7 cellular contexts compared by ENCODE assay signal in the genomic region with DNA sequence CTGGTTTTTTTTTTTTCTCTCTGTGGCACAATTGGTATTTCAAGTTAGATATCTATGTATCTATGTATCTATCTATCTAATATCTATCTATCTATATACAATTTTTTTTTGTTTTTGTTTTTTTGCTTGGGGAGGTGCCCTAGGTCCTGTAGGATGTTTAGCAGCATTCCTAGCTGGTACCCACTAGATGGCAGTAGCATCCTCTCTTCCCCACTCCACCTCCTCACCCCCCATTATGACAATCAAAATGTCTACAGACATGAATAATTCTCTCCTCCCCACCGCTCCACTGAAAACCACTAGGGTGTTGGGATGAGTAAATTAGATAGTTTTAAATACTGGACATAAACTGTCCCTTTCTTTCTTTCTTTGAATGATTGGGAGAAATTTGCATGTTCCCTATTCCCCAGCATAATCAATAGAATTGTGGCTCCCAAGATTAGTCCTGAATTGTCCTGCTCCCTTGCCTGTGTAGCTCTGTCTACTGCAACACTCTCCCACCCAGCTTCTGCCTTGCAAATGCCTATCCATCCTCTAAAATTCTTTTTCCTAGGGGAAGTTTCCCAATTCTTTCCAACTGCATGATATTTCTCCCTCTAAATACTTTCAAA.
DNase-seq lines count a peak whose midpoint lies in the region; ATAC-seq and TF ChIP-seq lines count a peak whose summit lies in the region.

No MANE protein-coding gene starts in this region.

- no peak overlapping the region for H3K27ac ChIP-seq in lower lobe of right lung

- TF ChIP-seq CTCF in GM12872 (IDR thresholded peaks at IDR 0.05; ENCODE audit: insufficient read depth, low read depth, low read length): peak; percentile 69
- peak; percentile 82 for TF ChIP-seq CTCF in astrocyte of the spinal cord (IDR thresholded peaks at IDR 0.05; ENCODE audit: low read depth, low read length)
- peak; percentile 58 for TF ChIP-seq CTCF in lower lobe of right lung (IDR thresholded peaks at IDR 0.05)

- in situ Hi-C loops in astrocyte of the spinal cord (cut with HindIII; ENCODE audit: low sequenced_read_pairs): no loop called here

- no peaks in the 10 kb centered on the region for H3K4me1 ChIP-seq in lower lobe of right lung

- no peaks in the 10 kb centered on the region for H3K27me3 Mint-ChIP-seq in activated T-helper 17 cell treated with anti-CD3 and anti-CD28 coated beads, Interleukin-2, amount 50 U/mL, for 72 hours

- H3K4me1 Mint-ChIP-seq in activated T-helper 17 cell treated with anti-CD3 and anti-CD28 coated beads, Interleukin-2, amount 50 U/mL, for 72 hours: no peaks in the 10 kb centered on the region

- H3K9me3 Mint-ChIP-seq in activated T-helper 17 cell treated with anti-CD3 and anti-CD28 coated beads, Interleukin-2, amount 50 U/mL, for 72 hours: peaks cover 8% of the 10 kb centered on the region

- H3K27ac Mint-ChIP-seq in activated T-helper 17 cell treated with anti-CD3 and anti-CD28 coated beads, Interleukin-2, amount 50 U/mL, for 72 hours: no peak overlapping the region

- peak; percentile 17 for DNase-seq in MV-4-11 (lab: John Stamatoyannopoulos, UW)
- peak; percentile 58 for DNase-seq in astrocyte of the spinal cord (ENCODE audit: low read depth, low spot score)
- no peak for DNase-seq in lower lobe of right lung
- DNase-seq in sciatic nerve (ENCODE audit: low spot score): no peak

- no peaks in the 10 kb centered on the region for H3K27me3 ChIP-seq in lower lobe of right lung (ENCODE audit: low read depth)

- H3K4me3 Mint-ChIP-seq in activated T-helper 17 cell treated with anti-CD3 and anti-CD28 coated beads, Interleukin-2, amount 50 U/mL, for 72 hours: no peak overlapping the region

- H3K4me3 ChIP-seq in astrocyte of the spinal cord (ENCODE audit: low read depth, low read length): no peak overlapping the region
- no peak overlapping the region for H3K4me3 ChIP-seq in lower lobe of right lung

- intact Hi-C loops in lower lobe of right lung (cut with DNase I) (no loop called here), sciatic nerve (cut with DNase I) (loop anchor here (5.0 kb wide), 1 partner anchor 1740 kb away; no protein-coding TSS in a partner anchor)

- H3K36me3 ChIP-seq in lower lobe of right lung: no peaks in the 10 kb centered on the region

- peak; percentile 57 for ATAC-seq in GM21825 (IDR thresholded peaks at IDR 0.05; ENCODE audit: unreplicated experiment)
- ATAC-seq in lower lobe of right lung: peak; percentile 64 to 75
- no peak for ATAC-seq in sciatic nerve
- no peak for ATAC-seq in activated T-helper 17 cell treated with anti-CD3 and anti-CD28 coated beads, Interleukin-2, amount 50 U/mL, for 72 hours (replicated peaks)

- no peaks in the 10 kb centered on the region for H3K36me3 Mint-ChIP-seq in activated T-helper 17 cell treated with anti-CD3 and anti-CD28 coated beads, Interleukin-2, amount 50 U/mL, for 72 hours (ENCODE audit: low read depth)

- no peaks in the 10 kb centered on the region for H3K9me3 ChIP-seq in lower lobe of right lung

Comparison
In these comparisons a context has a peak if more than half of its experiments do, and no peak if none do; other contexts are left out.
1. ATAC-seq: peak in GM21825 (single experiment) and lower lobe of right lung (2 of 2); none in sciatic nerve (single experiment) and activated T-helper 17 cell treated with anti-CD3 and anti-CD28 coated beads, Interleukin-2, amount 50 U/mL, for 72 hours (single experiment).
2. DNase-seq: peak in MV-4-11 (single experiment) and astrocyte of the spinal cord (single experiment); none in lower lobe of right lung (single experiment) and sciatic nerve (single experiment).
3. Peak in every context shown above with its lines, with median percentiles within 50 percentile points of each other: CTCF ChIP-seq.